In genomic region chr11:65574147-65574962, GRCh38 we compare ENCODE assay signal across 8 cellular contexts. TPM values are rescaled to one million over a fixed set of nuclear protein-coding genes. Genes with fewer than 3 reads are reported as not detected.
DNase-seq lines count a peak whose midpoint lies in the region; ATAC-seq, FAIRE-seq and TF ChIP-seq lines count a peak whose summit lies in the region.

No MANE protein-coding gene starts in this region.

- peaks cover 11% of the 10 kb centered on the region for H3F3A ChIP-seq in SU-DHL-6 (ENCODE audit: insufficient read depth)

- peak; percentile 24 for ATAC-seq in GM21447 (IDR thresholded peaks at IDR 0.05; ENCODE audit: unreplicated experiment)
- ATAC-seq in activated naive CD8-positive, alpha-beta T cell treated with anti-CD3 and anti-CD28 coated beads, Interleukin-2, amount 50 U/mL, for 24 hours, result peak; percentile 18

- H3K9me3 Mint-ChIP-seq in activated naive CD8-positive, alpha-beta T cell treated with anti-CD3 and anti-CD28 coated beads, Interleukin-2, amount 50 U/mL, for 24 hours, result no peaks in the 10 kb centered on the region
- H3K9me3 Mint-ChIP-seq in type B pancreatic cell, result no peaks in the 10 kb centered on the region

- no peaks in the 10 kb centered on the region for H3K36me3 ChIP-seq in SU-DHL-6 (ENCODE audit: low read length)

- H2AFZ ChIP-seq in SU-DHL-6 (ENCODE audit: low read depth, low read length, severe bottlenecking), result peak overlapping the region; percentile 43

- H3K9ac ChIP-seq in SU-DHL-6 (ENCODE audit: low read length), result peak overlapping the region; percentile 84

- peak overlapping the region; percentile 91 for H3K27ac Mint-ChIP-seq in activated naive CD8-positive, alpha-beta T cell treated with anti-CD3 and anti-CD28 coated beads, Interleukin-2, amount 50 U/mL, for 24 hours
- peak overlapping the region; percentile 80 for H3K27ac Mint-ChIP-seq in type B pancreatic cell

- H3K79me2 ChIP-seq in SU-DHL-6 (ENCODE audit: insufficient read depth, low read length), result peaks cover 9% of the 10 kb centered on the region; the same call in 1 of the 2 replicates

- peak overlapping the region; percentile 62 for H3K4me3 ChIP-seq in SU-DHL-6 (ENCODE audit: insufficient read depth, low read length, poor library complexity, severe bottlenecking)

- H3K9me2 ChIP-seq in SU-DHL-6 (replicated peaks; ENCODE audit: insufficient read depth, low read length), result no peaks in the 10 kb centered on the region

- DNase-seq in D721Med (ENCODE audit: insufficient read length, low spot score), result peak; percentile 96
- peak; percentile 96 to 97 for DNase-seq in Kasumi-1 (lab: John Stamatoyannopoulos, UW)
- DNase-seq in activated naive CD8-positive, alpha-beta T cell treated with anti-CD3 and anti-CD28 coated beads, Interleukin-2, amount 50 U/mL, for 24 hours, result peak; percentile 95
- peak; percentile 98 for DNase-seq in cardiac septum (ENCODE audit: low spot score)
- peak in 9 of 10 donors; percentile 57 to 94 (median 67) for DNase-seq in posterior cingulate gyrus
- DNase-seq in type B pancreatic cell (ENCODE audit: extremely low spot score, unreplicated experiment), result peak; percentile 87

- TF ChIP-seq CTCF in D721Med (IDR thresholded peaks at IDR 0.05; ENCODE audit: insufficient read depth, missing control alignments) (peak; percentile 48), SU-DHL-6 (IDR thresholded peaks at IDR 0.05; ENCODE audit: insufficient read depth, low read length, poor library complexity, severe bottlenecking) (peak; percentile 64), type B pancreatic cell (conservative IDR thresholded peaks at IDR 0.05) (peak; percentile 99)

- no peaks in the 10 kb centered on the region for H3K27me3 Mint-ChIP-seq in activated naive CD8-positive, alpha-beta T cell treated with anti-CD3 and anti-CD28 coated beads, Interleukin-2, amount 50 U/mL, for 24 hours
- H3K27me3 Mint-ChIP-seq in type B pancreatic cell, result peaks cover 17% of the 10 kb centered on the region

- no peaks in the 10 kb centered on the region for H4K20me1 ChIP-seq in SU-DHL-6 (ENCODE audit: low read depth, low read length)

- intact Hi-C loops in cardiac septum (cut with DNase I) (loop anchor here (2.0 kb wide), 1 partner anchor 14 kb away; no protein-coding TSS in a partner anchor), posterior cingulate gyrus (cut with DNase I) (loop anchor here (2.0 kb wide), 1 partner anchor 40 kb away; the partner anchor contains the start of genes MAP3K11 and PCNX3)

- peak overlapping the region; percentile 74 for H3K27ac ChIP-seq in SU-DHL-6 (ENCODE audit: low read depth, low read length)

- peaks cover 17% of the 10 kb centered on the region for H3K36me3 Mint-ChIP-seq in activated naive CD8-positive, alpha-beta T cell treated with anti-CD3 and anti-CD28 coated beads, Interleukin-2, amount 50 U/mL, for 24 hours (ENCODE audit: low read depth)
- H3K36me3 Mint-ChIP-seq in type B pancreatic cell, result peaks cover 3% of the 10 kb centered on the region

- H3K4me2 ChIP-seq in SU-DHL-6 (ENCODE audit: low read depth, low read length, poor library complexity, severe bottlenecking), result peak overlapping the region; percentile 97

- no peak for FAIRE-seq in D721Med (lab: Jason Lieb, UNC)

- no peaks in the 10 kb centered on the region for H3K27me3 ChIP-seq in SU-DHL-6 (ENCODE audit: low read length)

- no peaks in the 10 kb centered on the region for H3K9me3 ChIP-seq in SU-DHL-6 (ENCODE audit: insufficient read depth, low read length)

- peak overlapping the region; percentile 86 for H3K4me3 Mint-ChIP-seq in activated naive CD8-positive, alpha-beta T cell treated with anti-CD3 and anti-CD28 coated beads, Interleukin-2, amount 50 U/mL, for 24 hours
- peak overlapping the region; percentile 88 for H3K4me3 Mint-ChIP-seq in type B pancreatic cell

- peaks cover 58% of the 10 kb centered on the region for H3K4me1 Mint-ChIP-seq in activated naive CD8-positive, alpha-beta T cell treated with anti-CD3 and anti-CD28 coated beads, Interleukin-2, amount 50 U/mL, for 24 hours
- H3K4me1 Mint-ChIP-seq in type B pancreatic cell (ENCODE audit: unreplicated experiment), result peaks cover 32% of the 10 kb centered on the region

RNA-seq across cellular contexts. Expression of gene EHBP1L1, which starts 1.5 kb away (rescaled TPM):
- 174 TPM for total RNA-seq in cardiac septum
- 10.9 and 14.7 TPM in 2 replicates for total RNA-seq in type B pancreatic cell (ENCODE audit: low replicate concordance)

RNA-seq across cellular contexts. Expression of gene FAM89B, which starts 2.0 kb away (rescaled TPM):
- 47.4 TPM for total RNA-seq in cardiac septum
- total RNA-seq in type B pancreatic cell (ENCODE audit: low replicate concordance), result 55.7 and 56.1 TPM in 2 replicates

RNA-seq across cellular contexts. Expression of gene ZNRD2, which starts 4.1 kb away (rescaled TPM):
- 28.3 TPM for total RNA-seq in cardiac septum
- 32.2 and 33.9 TPM in 2 replicates for total RNA-seq in type B pancreatic cell (ENCODE audit: low replicate concordance)

RNA-seq across cellular contexts. Expression of gene LTBP3, which starts 16.2 kb away (rescaled TPM):
- total RNA-seq in cardiac septum (148 TPM), type B pancreatic cell (ENCODE audit: low replicate concordance) (71.8 and 74.1 TPM in 2 replicates)

RNA-seq across cellular contexts. Expression of gene KCNK7, which starts 21.2 kb away (rescaled TPM):
- total RNA-seq in cardiac septum (1.5 TPM), type B pancreatic cell (ENCODE audit: low replicate concordance) (0.36 and 1.1 TPM in 2 replicates)

Comparison
In these comparisons a context has a peak if more than half of its experiments do, and no peak if none do; other contexts are left out.
1. Peak in every context shown above with its lines: DNase-seq, ATAC-seq, H3K4me3 ChIP-seq and H3K27ac ChIP-seq.
2. CTCF ChIP-seq: peak in every context shown above with its lines; median percentile 99 in type B pancreatic cell; 64 in SU-DHL-6; 48 in D721Med.
3. RNA of gene EHBP1L1, which starts 1.5 kb away (total RNA-seq): 174 TPM in cardiac septum (single experiment); 10.9 to 14.7 TPM in type B pancreatic cell; every median in the first group is over 10 times any median in the second.